In the genomic region with DNA sequence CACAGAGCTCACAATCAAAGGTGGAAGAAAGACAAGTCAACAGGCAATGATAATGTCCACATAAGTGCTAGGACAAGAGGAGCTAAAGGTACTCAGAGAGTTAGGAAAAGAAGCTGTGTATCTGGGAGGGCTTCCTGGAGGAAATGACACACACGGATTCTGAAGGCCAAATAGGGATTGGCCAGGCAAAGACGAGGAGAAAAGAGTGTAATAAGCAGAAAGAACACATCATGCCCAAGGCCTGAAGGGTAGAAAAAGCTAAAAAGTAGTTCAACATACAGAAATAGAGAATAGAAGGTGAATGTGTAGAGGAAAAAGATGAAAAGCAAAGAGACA, we compare ENCODE assay signal across 17 cellular contexts. TPM values are rescaled to one million over a fixed set of nuclear protein-coding genes. Genes with fewer than 3 reads are reported as not detected.
DNase-seq lines count a peak whose midpoint lies in the region; ATAC-seq and TF ChIP-seq lines count a peak whose summit lies in the region.
"Had no signal": no experiment of that assay in that cellular context is flagged by ENCODE, and none has a peak within 500 bp of the region (broad histone marks: within the 10 kb centered on the region; RNA-seq: fewer than 3 reads in every experiment).

No MANE protein-coding gene starts in this region.

- H3K27me3 ChIP-seq in left ventricle myocardium inferior (ENCODE audit: low read depth) (peaks cover 2% of the 10 kb centered on the region), heart right ventricle (no peaks in the 10 kb centered on the region), hepatocyte (no peaks in the 10 kb centered on the region), vagina (no peaks in the 10 kb centered on the region), spleen (replicated peaks in 1 of 7) (no peaks in the 10 kb centered on the region)
- H3K27me3 ChIP-seq: BLaER1 had no signal

- no peaks in the 10 kb centered on the region for H3K4me1 ChIP-seq in left ventricle myocardium inferior
- peaks cover 0 to 7% (median 0%) of the 10 kb centered on the region in 9 donors for H3K4me1 ChIP-seq in heart right ventricle
- H3K4me1 ChIP-seq in hepatocyte (ENCODE audit: insufficient read depth) = peaks cover 6% of the 10 kb centered on the region
- peaks cover 17% of the 10 kb centered on the region for H3K4me1 ChIP-seq in vagina
- no peaks in the 10 kb centered on the region for H3K4me1 ChIP-seq in spleen
- H3K4me1 ChIP-seq: BLaER1 had no signal

- WGBS in heart right ventricle, 2 donors = 77 to 79% methylated on average over 2 of the region's 2 CpGs
- 85% methylated on average over 2 of the region's 2 CpGs for WGBS in hepatocyte (ENCODE audit: low lambda C conversion rate, missing lambda C conversion rate)
- WGBS in spleen, 5 donors = 60 to 77% (median 70%) methylated on average over 2 of the region's 2 CpGs

- no peaks in the 10 kb centered on the region for H3K9me2 ChIP-seq in hepatocyte (replicated peaks; ENCODE audit: insufficient read depth)

- no peak overlapping the region for H3K4me3 ChIP-seq in left ventricle myocardium inferior
- H3K4me3 ChIP-seq in heart right ventricle = no peak overlapping the region
- H3K4me3 ChIP-seq in SK-N-MC = peak overlapping the region; percentile 44
- H3K4me3 ChIP-seq in hepatocyte = no peak overlapping the region
- no peak overlapping the region for H3K4me3 ChIP-seq in vagina
- H3K4me3 ChIP-seq in spleen = no peak overlapping the region
- H3K4me3 ChIP-seq: BLaER1 had no signal

- TF ChIP-seq CTCF in left ventricle myocardium inferior (IDR thresholded peaks at IDR 0.05; ENCODE audit: borderline replicate concordance) (no peak), heart right ventricle (IDR thresholded peaks at IDR 0.05) (no peak), hepatocyte (IDR thresholded peaks at IDR 0.05; ENCODE audit: poor library complexity) (no peak), vagina (IDR thresholded peaks at IDR 0.05) (no peak), spleen (IDR thresholded peaks at IDR 0.05 in 8 of 11, conservative IDR thresholded peaks at IDR 0.05 in 3 of 11) (no peak)

- H4K20me1 ChIP-seq in hepatocyte (ENCODE audit: insufficient read depth, poor library complexity, severe bottlenecking) = no peaks in the 10 kb centered on the region
- H4K20me1 ChIP-seq: BLaER1 had no signal

- no peak overlapping the region for H3K4me2 ChIP-seq in hepatocyte
- H3K4me2 ChIP-seq: BLaER1 had no signal

- H3K9me3 ChIP-seq in left ventricle myocardium inferior (replicated peaks) = peaks cover 10% of the 10 kb centered on the region
- H3K9me3 ChIP-seq in heart right ventricle = peaks cover 0 to 11% (median 2%) of the 10 kb centered on the region in 11 donors
- H3K9me3 ChIP-seq in SK-N-MC (ENCODE audit: low read depth, low read length) = no peaks in the 10 kb centered on the region
- H3K9me3 ChIP-seq in hepatocyte (ENCODE audit: low read depth) = no peaks in the 10 kb centered on the region
- H3K9me3 ChIP-seq in vagina = no peaks in the 10 kb centered on the region
- peaks cover 0 to 12% (median 8%) of the 10 kb centered on the region in 8 donors for H3K9me3 ChIP-seq in spleen

- no peak overlapping the region for H3K9ac ChIP-seq in SK-N-MC (ENCODE audit: insufficient read length)
- H3K9ac ChIP-seq: BLaER1 had no signal

- DNase-seq in left ventricle myocardium inferior = no peak
- DNase-seq in heart right ventricle = no peak
- no peak for DNase-seq in SK-N-MC (ENCODE audit: low read depth, low spot score)
- no peak for DNase-seq in hepatocyte (ENCODE audit: low spot score)
- no peak for DNase-seq in vagina (ENCODE audit: extremely low spot score in 2 of 2)
- DNase-seq in spleen = no peak
- DNase-seq in DMS 273 (lab: John Stamatoyannopoulos, UW; ENCODE audit: unreplicated experiment) = no peak
- DNase-seq: AML-193; Caco-2; CD8-positive, alpha-beta memory T cell; DMS53; GF-D8 had no signal

- ATAC-seq in heart right ventricle (no peak), GM21447 (IDR thresholded peaks at IDR 0.05; ENCODE audit: unreplicated experiment) (no peak)

- H3K27ac ChIP-seq in left ventricle myocardium inferior (replicated peaks) = peak overlapping the region; percentile 7
- H3K27ac ChIP-seq in heart right ventricle = peak overlapping the region in 1 of 10 donors; percentile 23
- H3K27ac ChIP-seq in SK-N-MC = peak overlapping the region; percentile 72; the same call in 1 of the 2 replicates
- peak overlapping the region; percentile 83 for H3K27ac ChIP-seq in hepatocyte
- H3K27ac ChIP-seq in vagina = peak overlapping the region; percentile 22
- H3K27ac ChIP-seq in spleen = no peak overlapping the region
- H3K27ac ChIP-seq: 22Rv1, BLaER1 had no signal

- TF ChIP-seq POLR2A in vagina (IDR thresholded peaks at IDR 0.05) (no peak), spleen (IDR thresholded peaks at IDR 0.05) (no peak)

- H3K79me2 ChIP-seq in hepatocyte = no peaks in the 10 kb centered on the region

- no peak overlapping the region for H2AFZ ChIP-seq in hepatocyte

- H3K36me3 ChIP-seq in left ventricle myocardium inferior = peaks cover 6% of the 10 kb centered on the region
- no peaks in the 10 kb centered on the region for H3K36me3 ChIP-seq in heart right ventricle
- H3K36me3 ChIP-seq in SK-N-MC (ENCODE audit: insufficient read depth, low read length) = no peaks in the 10 kb centered on the region
- no peaks in the 10 kb centered on the region for H3K36me3 ChIP-seq in hepatocyte (replicated peaks; ENCODE audit: insufficient read depth, low read depth)
- H3K36me3 ChIP-seq in vagina = no peaks in the 10 kb centered on the region
- H3K36me3 ChIP-seq in spleen = no peaks in the 10 kb centered on the region
- H3K36me3 ChIP-seq: BLaER1 had no signal

- intact Hi-C loops in left ventricle myocardium inferior (cut with micrococcal nuclease) (no loop called here), heart right ventricle (cut with DNase I) (no loop called here), vagina (cut with DNase I) (no loop called here), spleen (cut with DNase I; ENCODE audit: low total_unique reads) (no loop called here)

RNA-seq across cellular contexts. Expression of gene VIT, which starts 36.2 kb away (rescaled TPM):
- total RNA-seq in left ventricle myocardium inferior (8.5 TPM), heart right ventricle (10 to 100 TPM in 3 of 10 donors, 1 to 10 TPM in 7; 1.2 to 23.6 (median 4.7) TPM), hepatocyte (0.33 and 0.76 TPM in 2 replicates), vagina (56.5 TPM), spleen (under 1 TPM in 1 of 7 donors, not detected in 6; 0.66 TPM)
- polyA plus RNA-seq in heart right ventricle (1 to 10 TPM; 2.7 to 9.6 TPM), hepatocyte (0.25 and 1.5 TPM in 2 replicates), spleen (under 1 TPM; 0.05 to 0.74 (median 0.11) TPM)
- total RNA-seq: CD8-positive, alpha-beta memory T cell; HT-29 had no signal
- polyA plus RNA-seq: IMR-90 had no signal

Comparison
In these comparisons a context has a peak if more than half of its experiments do, and no peak if none do; other contexts are left out.
1. H3K27ac ChIP-seq: peak in left ventricle myocardium inferior (single experiment), SK-N-MC (single experiment), hepatocyte (single experiment) and vagina (single experiment); none in spleen (0 of 8).